In genomic region chr1:61049850-61050540, GRCh38 we compare ENCODE assay signal across 8 cellular contexts. TPM values are rescaled to one million over a fixed set of nuclear protein-coding genes. Genes with fewer than 3 reads are reported as not detected.
DNase-seq lines count a peak whose midpoint lies in the region; ATAC-seq and TF ChIP-seq lines count a peak whose summit lies in the region.

No MANE protein-coding gene starts in this region.

- H3K27me3 ChIP-seq in A673 (replicated peaks; ENCODE audit: insufficient read depth, low read depth, low read length, poor library complexity), result no peaks in the 10 kb centered on the region
- peaks cover 0 to 50% of the 10 kb centered on the region in 2 donors for H3K27me3 ChIP-seq in left lung

- intact Hi-C loops in A673 (cut with micrococcal nuclease; ENCODE audit: unreplicated experiment), result loop anchor here (5.0 to 10.0 kb wide), 3 partner anchors 402 to 805 kb away; no protein-coding TSS in a partner anchor
- intact Hi-C loops in dendritic cell treated with granulocyte-macrophage colony-stimulating factor and Interleukin-4, amounts not matched to agents 40 ng/mL and 50 ng/mL, for 4 days (cut with micrococcal nuclease), result loop anchor here (5.0 to 10.0 kb wide), 6 partner anchors 37 to 1075 kb away; no protein-coding TSS in a partner anchor
- intact Hi-C loops in left lung (cut with DNase I), result loop anchor here in 1 of 2 donors (10.0 kb wide), 4 partner anchors 75 to 805 kb away; no protein-coding TSS in a partner anchor

- peak overlapping the region; percentile 82 for H3K4me3 Mint-ChIP-seq in dendritic cell treated with granulocyte-macrophage colony-stimulating factor and Interleukin-4, amounts not matched to agents 40 ng/mL and 50 ng/mL, for 4 days

- no peaks in the 10 kb centered on the region for H3K36me3 Mint-ChIP-seq in dendritic cell treated with granulocyte-macrophage colony-stimulating factor and Interleukin-4, amounts not matched to agents 40 ng/mL and 50 ng/mL, for 4 days (ENCODE audit: low read depth)

- BruUV-seq in A673 (replicated peaks; lab: Mats Ljungman, UMichigan), result no TSS peak

- peak overlapping the region; percentile 60 for H3K27ac Mint-ChIP-seq in dendritic cell treated with granulocyte-macrophage colony-stimulating factor and Interleukin-4, amounts not matched to agents 40 ng/mL and 50 ng/mL, for 4 days

- H3K36me3 ChIP-seq in A673 (ENCODE audit: insufficient read depth, low read length, poor library complexity, severe bottlenecking) (no peaks in the 10 kb centered on the region), left lung (no peaks in the 10 kb centered on the region)

- H3K4me1 Mint-ChIP-seq in dendritic cell treated with granulocyte-macrophage colony-stimulating factor and Interleukin-4, amounts not matched to agents 40 ng/mL and 50 ng/mL, for 4 days (ENCODE audit: low read depth), result peaks cover 30% of the 10 kb centered on the region

- CTCF ChIA-PET in A673 (lab: Charles Lee), result interaction anchor here (0.5 to 1.9 kb wide), 9 partner anchors 9 to 607 kb away, joined by 3 to 14 read pairs (median 5); no protein-coding TSS in a partner anchor

- no peaks in the 10 kb centered on the region for H3K9me3 Mint-ChIP-seq in dendritic cell treated with granulocyte-macrophage colony-stimulating factor and Interleukin-4, amounts not matched to agents 40 ng/mL and 50 ng/mL, for 4 days

- H3K27ac ChIP-seq in A673 (ENCODE audit: low read depth, low read length, poor library complexity, severe bottlenecking) (peak overlapping the region; percentile 86), left lung (peak overlapping the region; percentile 90 to 94)

- H3K4me1 ChIP-seq in A673 (ENCODE audit: insufficient read depth, low read length, poor library complexity, severe bottlenecking), result peaks cover 8% of the 10 kb centered on the region
- H3K4me1 ChIP-seq in left lung, result peaks cover 20 to 46% of the 10 kb centered on the region in 2 donors

- POLR2A ChIA-PET in A673 (lab: Charles Lee; ENCODE audit: low non-redundant PET), result interaction anchor here (0.5 kb wide), 1 partner anchor 9 kb away, joined by 3 read pairs; no protein-coding TSS in a partner anchor

- H3K4me3 ChIP-seq in A673 (ENCODE audit: low read depth, low read length, poor library complexity, severe bottlenecking) (peak overlapping the region; percentile 82), left lung (peak overlapping the region; percentile 80 to 83)

- H3K9me3 ChIP-seq in A673 (ENCODE audit: low read depth, low read length, poor library complexity, severe bottlenecking) (no peaks in the 10 kb centered on the region), left lung (no peaks in the 10 kb centered on the region)

- TF ChIP-seq CTCF in A673 (conservative IDR thresholded peaks at IDR 0.05; ENCODE audit: low read depth, low read length) (peak; percentile 97), left lung (IDR thresholded peaks at IDR 0.05) (peak; percentile 93 to 97)

- peaks cover 46% of the 10 kb centered on the region for H3K27me3 Mint-ChIP-seq in dendritic cell treated with granulocyte-macrophage colony-stimulating factor and Interleukin-4, amounts not matched to agents 40 ng/mL and 50 ng/mL, for 4 days

- DNase-seq in A673 (ENCODE audit: low spot score) (peak; percentile 93), NCI-H526 (lab: John Stamatoyannopoulos, UW) (peak; percentile 70 to 89), left lung (peak; percentile 93 to 96)
- DNase-seq in activated CD4-positive, alpha-beta T cell treated with anti-CD3 and anti-CD28 coated beads, Interleukin-2, amount 50 U/mL, for 1 hour, result peak; percentile 90
- DNase-seq in stimulated activated CD4-positive, alpha-beta T cell treated with anti-CD3 and anti-CD28 coated beads, Interleukin-2, amount 100 ng/mL, for 24 hours, result peak; percentile 93 to 95

- peak; percentile 55 for ATAC-seq in GM18870 (IDR thresholded peaks at IDR 0.05; ENCODE audit: unreplicated experiment)
- peak; percentile 72 for ATAC-seq in HG03342 (IDR thresholded peaks at IDR 0.05; ENCODE audit: unreplicated experiment)
- ATAC-seq in left lung, result peak; percentile 91

RNA-seq across cellular contexts. Expression of gene NFIA, which starts 32.4 kb away (rescaled TPM):
- total RNA-seq in A673 (2021) (65.4 and 67.1 TPM in 2 replicates), left lung (10 to 100 TPM; 43.1 to 60.7 TPM)

Comparison
In these comparisons a context has a peak if more than half of its experiments do, and no peak if none do; other contexts are left out.
1. Peak in every context shown above with its lines: DNase-seq, ATAC-seq, H3K4me3 ChIP-seq and H3K27ac ChIP-seq.